ENCODE assay signal across 8 cellular contexts in genomic region chr17:64707077-64707591, GRCh38. TPM values are rescaled to one million over a fixed set of nuclear protein-coding genes. Genes with fewer than 3 reads are reported as not detected.
DNase-seq lines count a peak whose midpoint lies in the region; ATAC-seq and TF ChIP-seq lines count a peak whose summit lies in the region.
"Had no signal": no experiment of that assay in that cellular context is flagged by ENCODE, and none has a peak within 500 bp of the region (broad histone marks: within the 10 kb centered on the region; RNA-seq: fewer than 3 reads in every experiment).

No MANE protein-coding gene starts in this region.

- peak; percentile 45 for DNase-seq in H9
- DNase-seq in RWPE2 (ENCODE audit: low spot score) = peak; percentile 100
- no peak for DNase-seq in GM13977 (ENCODE audit: low spot score)
- no peak for DNase-seq in GM19240 (ENCODE audit: insufficient read length, low spot score)
- DNase-seq: activated B cell treated with CpG ODN at 0.5 μM for 24 hours had no signal

- H2BK5ac ChIP-seq in H9 (ENCODE audit: insufficient read length, low read length) = no peak overlapping the region

- no peaks in the 10 kb centered on the region for H3K9me3 ChIP-seq in H9 (ENCODE audit: control insufficient read depth, low read depth, low read length)
- H3K9me3 ChIP-seq in RWPE2 (ENCODE audit: severe bottlenecking) = no peaks in the 10 kb centered on the region
- no peaks in the 10 kb centered on the region for H3K9me3 ChIP-seq in muscle layer of duodenum (ENCODE audit: control insufficient read depth in 1 of 2, low read length in 2 of 2)

- H3K4me1 Mint-ChIP-seq in H9 = peaks cover 8 to 12% of the 10 kb centered on the region in 2 experiments

- no peak overlapping the region for H3K14ac ChIP-seq in H9 (ENCODE audit: insufficient read depth, low read length)

- no peak overlapping the region for H3K23ac ChIP-seq in H9 (ENCODE audit: insufficient read length, low read depth, low read length)

- no peak overlapping the region for H3K27ac Mint-ChIP-seq in H9
- H3K27ac Mint-ChIP-seq: activated B cell treated with CpG ODN at 0.5 μM for 24 hours had no signal

- H3K4me3 ChIP-seq in RWPE2 (ENCODE audit: severe bottlenecking) (no peak overlapping the region), muscle layer of duodenum (ENCODE audit: low read depth in 1 of 2, low read length in 2 of 2) (no peak overlapping the region)

- H3K18ac ChIP-seq in H9 (ENCODE audit: insufficient read length, low read depth, low read length) = no peak overlapping the region

- H2BK120ac ChIP-seq in H9 (ENCODE audit: low read depth, low read length, poor library complexity, severe bottlenecking) = no peak overlapping the region

- no peak overlapping the region for H2BK15ac ChIP-seq in H9 (ENCODE audit: low read depth, low read length)

- H2BK20ac ChIP-seq in H9 (ENCODE audit: low read depth, low read length, poor library complexity, severe bottlenecking) = no peak overlapping the region

- no peak overlapping the region for H3K4me2 ChIP-seq in H9 (ENCODE audit: insufficient read depth, insufficient read length, low read length)

- H2AFZ ChIP-seq in H9 (ENCODE audit: low read length) = no peak overlapping the region

- H4K8ac ChIP-seq in H9 (replicated peaks; ENCODE audit: insufficient read length, low read depth, low read length) = no peak overlapping the region

- no CpG with 5 or more reads among the region's 10 CpGs for WGBS in H9 (ENCODE audit: extremely low coverage, insufficient read length, low lambda C conversion rate)

- in situ Hi-C loops in GM13977 (cut with MboI; ENCODE audit: low pct_unique_long_range_greater_than_20kb, low sequenced_read_pairs, unreplicated experiment) = no loop called here

- no peaks in the 10 kb centered on the region for H3K27me3 Mint-ChIP-seq in H9 (ENCODE audit: low read depth)
- H3K27me3 Mint-ChIP-seq: activated B cell treated with CpG ODN at 0.5 μM for 24 hours had no signal

- H4K91ac ChIP-seq in H9 (ENCODE audit: insufficient read length, low read depth, low read length) = no peak overlapping the region

- no peak overlapping the region for H2AK5ac ChIP-seq in H9 (ENCODE audit: insufficient read length, low read length)

- ATAC-seq in RWPE2 (ENCODE audit: low read depth) = peak; percentile 90
- peak; percentile 77 for ATAC-seq in esophagus mucosa
- ATAC-seq in GM21576 (IDR thresholded peaks at IDR 0.05; ENCODE audit: unreplicated experiment) = no peak

- H3K9ac ChIP-seq in H9 (ENCODE audit: extremely low read depth, insufficient read length, low read length) = no peak overlapping the region

- no peak overlapping the region for H3K4ac ChIP-seq in H9 (ENCODE audit: low read depth, low read length)

- no peaks in the 10 kb centered on the region for H3K23me2 ChIP-seq in H9 (ENCODE audit: insufficient read length, low read depth, low read length, poor library complexity, severe bottlenecking)

- H3K27ac ChIP-seq in H9 (ENCODE audit: insufficient read length, low read depth, low read length) (no peak overlapping the region), RWPE2 (ENCODE audit: poor library complexity, severe bottlenecking) (peak overlapping the region; percentile 99), muscle layer of duodenum (ENCODE audit: low read length) (peak overlapping the region; percentile 58)

- H3K9me3 Mint-ChIP-seq in H9 = no peaks in the 10 kb centered on the region
- H3K9me3 Mint-ChIP-seq: activated B cell treated with CpG ODN at 0.5 μM for 24 hours had no signal

- H4K5ac ChIP-seq in H9 (ENCODE audit: insufficient read length, low read depth, low read length) = no peak overlapping the region

- H3T11ph ChIP-seq in H9 (ENCODE audit: low read length) = no peak overlapping the region

- TF ChIP-seq CTCF in H9 (conservative IDR thresholded peaks at IDR 0.05) (no peak), RWPE2 (IDR thresholded peaks at IDR 0.05; ENCODE audit: poor library complexity, severe bottlenecking) (no peak), GM13977 (IDR thresholded peaks at IDR 0.05; ENCODE audit: extremely low read depth, insufficient read depth, missing control alignments) (no peak)

- no peaks in the 10 kb centered on the region for H4K20me1 ChIP-seq in H9 (ENCODE audit: control insufficient read depth, insufficient read depth, insufficient read length)

- H3K36me3 ChIP-seq in RWPE2 (ENCODE audit: low read depth) (no peaks in the 10 kb centered on the region), muscle layer of duodenum (ENCODE audit: control insufficient read depth in 1 of 2, insufficient read depth in 2 of 2, low read length in 2 of 2) (no peaks in the 10 kb centered on the region)

- H3K56ac ChIP-seq in H9 (ENCODE audit: insufficient read length, low read depth, low read length) = no peak overlapping the region

- H3K79me1 ChIP-seq in H9 (ENCODE audit: insufficient read depth, low read depth, low read length, poor library complexity, severe bottlenecking) = no peaks in the 10 kb centered on the region

- H3K4me1 ChIP-seq in H9 (ENCODE audit: insufficient read depth, low read length) = no peaks in the 10 kb centered on the region; the same call in 1 of the 2 replicates
- H3K4me1 ChIP-seq in RWPE2 (ENCODE audit: insufficient read depth, poor library complexity, severe bottlenecking) = peaks cover 36% of the 10 kb centered on the region
- peaks cover 8 to 17% of the 10 kb centered on the region in 2 donors for H3K4me1 ChIP-seq in muscle layer of duodenum (ENCODE audit: control insufficient read depth in 1 of 2, insufficient read depth in 2 of 2, low read length in 2 of 2)

- H3K27me3 ChIP-seq in H9 (ENCODE audit: insufficient read depth, low read length) (no peaks in the 10 kb centered on the region), RWPE2 (ENCODE audit: insufficient read depth, poor library complexity, severe bottlenecking) (no peaks in the 10 kb centered on the region), muscle layer of duodenum (ENCODE audit: low read depth, low read length) (no peaks in the 10 kb centered on the region)

- no peaks in the 10 kb centered on the region for H3K79me2 ChIP-seq in H9 (ENCODE audit: insufficient read depth, low read length)

- no peak overlapping the region for H2BK12ac ChIP-seq in H9 (ENCODE audit: insufficient read length, low read depth, low read length)

- no peak overlapping the region for H3K4me3 Mint-ChIP-seq in H9
- H3K4me3 Mint-ChIP-seq: activated B cell treated with CpG ODN at 0.5 μM for 24 hours had no signal

- no peaks in the 10 kb centered on the region for H3K36me3 Mint-ChIP-seq in H9 (ENCODE audit: insufficient read depth in 1 of 3, low read depth in 3 of 3)

RNA-seq across cellular contexts. Expression of gene SMURF2, which starts 45.0 kb away (rescaled TPM):
- total RNA-seq in H9 (2021) (33.0 and 35.3 TPM in 2 replicates), esophagus mucosa (7.5 TPM)

Comparison
In these comparisons a context has a peak if more than half of its experiments do, and no peak if none do; other contexts are left out.
1. DNase-seq: peak in H9 (single experiment) and RWPE2 (single experiment); none in GM13977 (single experiment) and GM19240 (single experiment).